Comparison of ENCODE assay signal across 11 cellular contexts in the genomic region with DNA sequence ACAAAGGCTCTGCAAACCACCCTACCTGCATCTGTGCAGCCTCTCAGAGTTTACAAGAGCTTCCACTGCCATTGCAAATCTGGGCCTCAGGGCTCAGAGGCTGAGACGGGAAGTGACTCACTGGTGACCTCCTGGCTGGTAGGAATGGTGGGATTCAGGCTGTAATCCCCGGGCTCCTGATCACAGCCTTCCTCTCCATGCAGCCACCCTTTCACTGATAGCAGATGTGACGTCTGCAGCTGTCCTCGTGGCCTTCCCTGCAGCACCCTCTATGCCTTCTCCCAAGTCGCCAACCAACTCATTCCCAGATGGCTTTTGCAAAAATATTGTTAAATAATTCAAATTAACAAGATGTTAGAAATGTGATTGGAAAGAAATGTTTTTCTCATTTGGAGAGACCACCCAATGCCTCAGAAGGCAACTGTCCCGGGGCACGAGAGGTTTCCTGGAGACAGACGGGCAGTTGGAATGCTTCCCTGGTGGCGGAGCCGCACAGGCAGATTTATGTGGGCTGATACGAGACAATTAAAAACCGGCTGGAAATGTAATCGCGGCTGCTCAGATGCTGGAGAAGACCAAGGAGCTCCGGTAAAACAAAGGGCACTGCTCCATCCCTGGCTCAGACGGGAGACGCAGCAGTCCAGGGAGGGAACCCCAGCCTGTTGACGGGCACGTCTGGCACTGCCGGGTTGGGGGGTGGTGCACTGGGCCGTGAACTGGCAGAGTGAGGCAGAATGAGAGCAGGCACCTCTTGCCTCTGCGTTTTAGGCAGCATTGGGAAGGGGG. TPM values are rescaled to one million over a fixed set of nuclear protein-coding genes. Genes with fewer than 3 reads are reported as not detected.
DNase-seq lines count a peak whose midpoint lies in the region; ATAC-seq and TF ChIP-seq lines count a peak whose summit lies in the region.
"Had no signal": no experiment of that assay in that cellular context is flagged by ENCODE, and none has a peak within 500 bp of the region (broad histone marks: within the 10 kb centered on the region; RNA-seq: fewer than 3 reads in every experiment).

No MANE protein-coding gene starts in this region.

- no peaks in the 10 kb centered on the region for H3K27me3 Mint-ChIP-seq in activated T-cell treated with anti-CD3 and anti-CD28 coated beads, Interleukin-2, amount 50 U/mL, for 4 hours (ENCODE audit: low read depth)
- no peaks in the 10 kb centered on the region for H3K27me3 Mint-ChIP-seq in CD4-positive, alpha-beta T cell
- H3K27me3 Mint-ChIP-seq: memory B cell had no signal

- H3K9me3 Mint-ChIP-seq in activated T-cell treated with anti-CD3 and anti-CD28 coated beads, Interleukin-2, amount 50 U/mL, for 4 hours, result no peaks in the 10 kb centered on the region
- H3K9me3 Mint-ChIP-seq in CD4-positive, alpha-beta T cell, result no peaks in the 10 kb centered on the region
- H3K9me3 Mint-ChIP-seq: memory B cell had no signal

- DNase-seq in AG04449 (ENCODE audit: low read depth, low spot score) (no peak), NCI-H1694 treated with DMSO at 0.1 percent for 48 hours (lab: John Stamatoyannopoulos, UW) (peak; percentile 75), dorsolateral prefrontal cortex (peak in 4 of 10 donors; percentile 44 to 61 (median 46)), right lobe of liver (no peak), cerebellar nuclear complex (lab: John Stamatoyannopoulos, UW) (no peak), SHP77 (lab: John Stamatoyannopoulos, UW) (no peak)
- no peak for DNase-seq in activated T-cell treated with anti-CD3 and anti-CD28 coated beads, Interleukin-2, amount 50 U/mL, for 4 hours
- DNase-seq in CD4-positive, alpha-beta T cell, result no peak
- DNase-seq: activated naive CD4-positive, alpha-beta T cell treated with anti-CD3 and anti-CD28 coated beads, Interleukin-2, amount 50 U/mL, for 16 hours; Caco-2 had no signal

- no peaks in the 10 kb centered on the region for H3K36me3 Mint-ChIP-seq in activated T-cell treated with anti-CD3 and anti-CD28 coated beads, Interleukin-2, amount 50 U/mL, for 4 hours (ENCODE audit: insufficient read depth)
- no peaks in the 10 kb centered on the region for H3K36me3 Mint-ChIP-seq in CD4-positive, alpha-beta T cell (ENCODE audit: low read depth)
- H3K36me3 Mint-ChIP-seq: memory B cell had no signal

- POLR2A ChIA-PET in AG04449 (lab: Yijun Ruan, JAX), result no interaction called here
- POLR2A ChIA-PET in CD4-positive, alpha-beta T cell (lab: Charles Lee), result no interaction called here

- peaks cover 0 to 10% (median 1%) of the 10 kb centered on the region in 4 donors for H3K36me3 ChIP-seq in right lobe of liver

- 71% methylated on average over 14 of the region's 22 CpGs for WGBS in right lobe of liver (ENCODE audit: insufficient coverage, low coverage, low lambda C conversion rate, missing lambda C conversion rate)

- H3K27ac Mint-ChIP-seq in CD4-positive, alpha-beta T cell, result no peak overlapping the region
- H3K27ac Mint-ChIP-seq: memory B cell had no signal

- TF ChIP-seq CTCF in AG04449 (IDR thresholded peaks at IDR 0.05; ENCODE audit: insufficient read depth, low read length, missing control alignments) (no peak), dorsolateral prefrontal cortex (IDR thresholded peaks at IDR 0.05 in 54 of 56, conservative IDR thresholded peaks at IDR 0.05 in 2 of 56; ENCODE audit: low read depth in 1 of 56, partially characterized antibody in 56 of 56) (peak in 3 of 56 donors; percentile 8 to 19 (median 11)), right lobe of liver (IDR thresholded peaks at IDR 0.05) (no peak)
- TF ChIP-seq CTCF in CD4-positive, alpha-beta T cell (IDR thresholded peaks at IDR 0.05), result no peak

- H3K4me3 ChIP-seq in AG04449 (ENCODE audit: low read depth, low read length) (peak overlapping the region; percentile 18), dorsolateral prefrontal cortex (peak overlapping the region in 31 of 59 donors; percentile 1 to 45 (median 20)), right lobe of liver (no peak overlapping the region)

- H3K9me3 ChIP-seq in right lobe of liver, result no peaks in the 10 kb centered on the region
- H3K9me3 ChIP-seq in CD4-positive, alpha-beta T cell (ENCODE audit: control insufficient read depth, low read length), result no peaks in the 10 kb centered on the region
- H3K9me3 ChIP-seq: Caco-2 had no signal

- H3K27me3 ChIP-seq in dorsolateral prefrontal cortex (no peaks in the 10 kb centered on the region), right lobe of liver (no peaks in the 10 kb centered on the region)
- H3K27me3 ChIP-seq in CD4-positive, alpha-beta T cell (ENCODE audit: control insufficient read depth, insufficient read depth, low read length), result no peaks in the 10 kb centered on the region

- ATAC-seq in right lobe of liver, result peak; percentile 57 to 79 (median 64)
- ATAC-seq in activated T-cell treated with anti-CD3 and anti-CD28 coated beads, Interleukin-2, amount 50 U/mL, for 4 hours, result no peak
- ATAC-seq in CD4-positive, alpha-beta T cell (ENCODE audit: poor library complexity), result no peak

- peak overlapping the region in 50 of 59 donors; percentile 2 to 78 (median 55) for H3K27ac ChIP-seq in dorsolateral prefrontal cortex
- no peak overlapping the region for H3K27ac ChIP-seq in right lobe of liver
- no peak overlapping the region for H3K27ac ChIP-seq in CD4-positive, alpha-beta T cell (ENCODE audit: low read depth, low read length)

- H3K4me1 Mint-ChIP-seq in activated T-cell treated with anti-CD3 and anti-CD28 coated beads, Interleukin-2, amount 50 U/mL, for 4 hours (ENCODE audit: low read depth), result no peaks in the 10 kb centered on the region
- no peaks in the 10 kb centered on the region for H3K4me1 Mint-ChIP-seq in CD4-positive, alpha-beta T cell (ENCODE audit: low read depth)
- H3K4me1 Mint-ChIP-seq: memory B cell had no signal

- intact Hi-C loops in dorsolateral prefrontal cortex (cut with DNase I), result no loop called here
- intact Hi-C loops in right lobe of liver (cut with DNase I), result no loop called here
- intact Hi-C loops in CD4-positive, alpha-beta T cell (cut with DNase I, micrococcal nuclease), result loop anchor here in 1 of 2 experiments (10.0 kb wide), 1 partner anchor 64 kb away; no protein-coding TSS in a partner anchor

- CTCF ChIA-PET in AG04449 (lab: Yijun Ruan, JAX), result interaction anchor here (1.1 to 7.2 kb wide), 6 partner anchors 9 to 122 kb away, joined by 3 to 37 read pairs (median 5); no protein-coding TSS in a partner anchor
- CTCF ChIA-PET in CD4-positive, alpha-beta T cell (lab: Charles Lee), result no interaction called here

- H3K4me1 ChIP-seq in right lobe of liver, result peaks cover 0 to 12% (median 0%) of the 10 kb centered on the region in 4 donors

- no peak overlapping the region for H3K4me3 Mint-ChIP-seq in activated T-cell treated with anti-CD3 and anti-CD28 coated beads, Interleukin-2, amount 50 U/mL, for 4 hours
- no peak overlapping the region for H3K4me3 Mint-ChIP-seq in CD4-positive, alpha-beta T cell
- H3K4me3 Mint-ChIP-seq: memory B cell had no signal

- TF ChIP-seq POLR2A in right lobe of liver (IDR thresholded peaks at IDR 0.05), result no peak

RNA-seq across cellular contexts. Expression of gene SLC25A51, which starts 34.4 kb away (rescaled TPM):
- total RNA-seq in dorsolateral prefrontal cortex (10 to 100 TPM; 21.6 to 40.8 (median 32.4) TPM), right lobe of liver (10 to 100 TPM in 2 of 6 experiments, 1 to 10 TPM in 4; 5.4 to 10.1 (median 7.9) TPM)
- total RNA-seq in activated T-cell treated with anti-CD3 and anti-CD28 coated beads, Interleukin-2, amount 50 U/mL, for 4 hours, result 10 to 100 TPM; 36.7 to 38.1 (median 37.7) TPM
- total RNA-seq in CD4-positive, alpha-beta T cell, result 10 to 100 TPM; 13.3 to 13.8 TPM

Comparison
In these comparisons a context has a peak if more than half of its experiments do, and no peak if none do; other contexts are left out.
1. H3K4me3 ChIP-seq: peak in AG04449 (single experiment) and dorsolateral prefrontal cortex (31 of 59); none in right lobe of liver (0 of 3).
2. H3K27ac ChIP-seq: peak in dorsolateral prefrontal cortex (50 of 59); none in right lobe of liver (0 of 3) and CD4-positive, alpha-beta T cell (single experiment).
3. ATAC-seq: peak in right lobe of liver (4 of 4); none in activated T-cell treated with anti-CD3 and anti-CD28 coated beads, Interleukin-2, amount 50 U/mL, for 4 hours (0 of 2) and CD4-positive, alpha-beta T cell (single experiment).